ENCODE assay signal across 18 cellular contexts in the genomic region with DNA sequence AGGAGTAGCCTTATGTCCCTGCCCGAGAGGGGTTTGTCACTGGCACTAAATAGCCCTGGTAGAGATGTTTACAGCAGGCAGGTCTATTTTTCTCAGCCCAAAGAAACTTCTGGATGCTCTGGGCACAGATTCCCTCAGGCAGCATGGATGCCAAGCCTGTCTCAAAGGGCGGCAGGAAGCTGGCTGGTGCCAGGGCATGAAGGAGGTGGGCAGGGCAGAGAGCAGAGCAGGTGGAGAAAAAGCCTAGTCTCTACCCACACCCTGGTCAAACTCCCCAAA. TPM values are rescaled to one million over a fixed set of nuclear protein-coding genes. Genes with fewer than 3 reads are reported as not detected.
DNase-seq lines count a peak whose midpoint lies in the region; ATAC-seq, FAIRE-seq and TF ChIP-seq lines count a peak whose summit lies in the region.
"Had no signal": no experiment of that assay in that cellular context is flagged by ENCODE, and none has a peak within 500 bp of the region (broad histone marks: within the 10 kb centered on the region; RNA-seq: fewer than 3 reads in every experiment).

No MANE protein-coding gene starts in this region.

- H2AFZ ChIP-seq in HepG2 (ENCODE audit: low read length), result no peak overlapping the region

- H3K4me1 ChIP-seq in right lobe of liver (peaks cover 0 to 20% (median 7%) of the 10 kb centered on the region in 4 donors), HepG2 (ENCODE audit: insufficient read depth, low read length) (peaks cover 30% of the 10 kb centered on the region), mucosa of descending colon (ENCODE audit: low read depth) (peaks cover 18% of the 10 kb centered on the region), tibial nerve (peaks cover 0 to 26% (median 16%) of the 10 kb centered on the region in 4 donors)

- H3K9ac ChIP-seq in HepG2 (ENCODE audit: insufficient read depth, low read depth, low read length), result no peak overlapping the region

- no peak for TF ChIP-seq EP300 in HepG2 (IDR thresholded peaks at IDR 0.05; ENCODE audit: low read depth in 2 of 2, low read length in 2 of 2)
- TF ChIP-seq EP300 in HepG2 (CRISPR knock-in tag; IDR thresholded peaks at IDR 0.05; ENCODE audit: borderline replicate concordance), result no peak
- no peak for TF ChIP-seq EP300 in tibial nerve (IDR thresholded peaks at IDR 0.05)

- POLR2A ChIA-PET in HepG2 (lab: Yijun Ruan, JAX), result no interaction called here

- 0 out of 2 replicates have a peak, but pooled peaks cover 9% of the 10 kb centered on the region for H4K20me1 ChIP-seq in HepG2 (ENCODE audit: insufficient read depth, low read length)

- TF ChIP-seq POLR2A in right lobe of liver (IDR thresholded peaks at IDR 0.05) (no peak), HepG2 (IDR thresholded peaks at IDR 0.05; ENCODE audit: insufficient read depth in 1 of 2, low read depth in 2 of 2, low read length in 2 of 2) (no peak), tibial nerve (IDR thresholded peaks at IDR 0.05) (no peak)

- no peak overlapping the region for H3K4me3 Mint-ChIP-seq in activated T-helper 17 cell treated with anti-CD3 and anti-CD28 coated beads, Interleukin-2, amount 50 U/mL, for 72 hours
- H3K4me3 Mint-ChIP-seq: activated T-helper 1 cell treated with anti-CD3 and anti-CD28 coated beads, Interleukin-12 subunit alpha, Interleukin-12 subunit beta, Interleukin-2, Interleukin-4 antibody, amounts not matched to agents 30 ng/mL and 10 ng/mL and 1 ng/mL, durations not matched to agents 14 hours and 24 hours and 36 hours; central memory CD8-positive, alpha-beta T cell; natural killer cell treated with Interleukin-12 subunit alpha and Interleukin-12 subunit beta and Interleukin-15 and Interleukin-18, amount 100 ng/mL, for 72 hours had no signal

- H3K36me3 Mint-ChIP-seq in activated T-helper 17 cell treated with anti-CD3 and anti-CD28 coated beads, Interleukin-2, amount 50 U/mL, for 72 hours (ENCODE audit: low read depth), result peaks cover 43% of the 10 kb centered on the region

- ATAC-seq in right lobe of liver, result peak; percentile 1 to 35 (median 4)
- no peak; the same call in 1 of the 3 replicates for ATAC-seq in HepG2
- ATAC-seq in mucosa of descending colon, result peak; percentile 6
- no peak for ATAC-seq in activated T-helper 17 cell treated with anti-CD3 and anti-CD28 coated beads, Interleukin-2, amount 50 U/mL, for 72 hours (replicated peaks)
- no peak for ATAC-seq in HG03095 (IDR thresholded peaks at IDR 0.05; ENCODE audit: unreplicated experiment)
- ATAC-seq: Panc1 had no signal

- WGBS in right lobe of liver (ENCODE audit: insufficient coverage, low coverage, low lambda C conversion rate, missing lambda C conversion rate), result 33% methylated on average over 1 of the region's 2 CpGs
- 86% methylated on average over 2 of the region's 2 CpGs for WGBS in HepG2 (ENCODE audit: low lambda C conversion rate)
- 61 to 64% methylated on average over 2 of the region's 2 CpGs for WGBS in tibial nerve, 2 donors

- H3K36me3 ChIP-seq in right lobe of liver (peaks cover 7 to 38% (median 22%) of the 10 kb centered on the region in 4 donors), HepG2 (replicated peaks in 1 of 2; ENCODE audit: control insufficient read depth in 1 of 2, insufficient read depth in 2 of 2, low read length in 2 of 2) (peaks cover 17 to 23% of the 10 kb centered on the region in 2 experiments), mucosa of descending colon (ENCODE audit: low read depth) (peaks cover 14% of the 10 kb centered on the region), tibial nerve (peaks cover 0 to 46% (median 24%) of the 10 kb centered on the region in 3 donors)

- BruUV-seq in HepG2 (replicated peaks; lab: Mats Ljungman, UMichigan), result no TSS peak

- intact Hi-C loops in right lobe of liver (cut with DNase I), result loop anchor here (5.0 to 10.0 kb wide), 2 partner anchors 52 to 55 kb away; no protein-coding TSS in a partner anchor
- intact Hi-C loops in HepG2 (cut with micrococcal nuclease; ENCODE audit: unreplicated experiment), result no loop called here
- intact Hi-C loops in mucosa of descending colon (cut with DNase I, micrococcal nuclease), result no loop called here

- no peaks in the 10 kb centered on the region for H3K9me3 Mint-ChIP-seq in activated T-helper 17 cell treated with anti-CD3 and anti-CD28 coated beads, Interleukin-2, amount 50 U/mL, for 72 hours
- H3K9me3 Mint-ChIP-seq: activated T-helper 1 cell treated with anti-CD3 and anti-CD28 coated beads, Interleukin-12 subunit alpha, Interleukin-12 subunit beta, Interleukin-2, Interleukin-4 antibody, amounts not matched to agents 30 ng/mL and 10 ng/mL and 1 ng/mL, durations not matched to agents 14 hours and 24 hours and 36 hours; CD8-positive, alpha-beta memory T cell; central memory CD8-positive, alpha-beta T cell; natural killer cell treated with Interleukin-12 subunit alpha and Interleukin-12 subunit beta and Interleukin-15 and Interleukin-18, amount 100 ng/mL, for 72 hours had no signal

- DNase-seq in right lobe of liver, result peak in 1 of 3 donors; percentile 59
- no peak for DNase-seq in HepG2 (ENCODE audit: low spot score)
- peak; percentile 70 for DNase-seq in cerebellar cortex (ENCODE audit: low spot score)
- DNase-seq in mucosa of descending colon, result no peak
- no peak for DNase-seq in tibial nerve (ENCODE audit: low spot score in 2 of 2)
- no peak for DNase-seq in effector CD4-positive, alpha-beta T cell
- DNase-seq: CD8-positive, alpha-beta memory T cell; DMS79 treated with DMSO at 0.1 percent for 48 hours; NCI-H2171; T-helper 9 cell had no signal

- CTCF ChIA-PET in HepG2 (lab: Yijun Ruan, JAX; ENCODE audit: low intra/inter-chr PET ratio, low total read pairs), result no interaction called here

- H3K27me3 ChIP-seq in right lobe of liver (no peaks in the 10 kb centered on the region), HepG2 (ENCODE audit: control insufficient read depth in 1 of 2, insufficient read depth in 2 of 2, low read length in 2 of 2) (no peaks in the 10 kb centered on the region), tibial nerve (no peaks in the 10 kb centered on the region)

- H3K27me3 Mint-ChIP-seq in activated T-helper 17 cell treated with anti-CD3 and anti-CD28 coated beads, Interleukin-2, amount 50 U/mL, for 72 hours, result no peaks in the 10 kb centered on the region

- H3K27ac ChIP-seq in right lobe of liver, result peak overlapping the region in 2 of 3 donors; percentile 26 to 77
- H3K27ac ChIP-seq in HepG2 (ENCODE audit: extremely low read length, insufficient read depth, low read length), result no peak overlapping the region
- H3K27ac ChIP-seq in tibial nerve, result peak overlapping the region in 3 of 4 donors; percentile 13 to 67 (median 45)

- H3K9me3 ChIP-seq in right lobe of liver (no peaks in the 10 kb centered on the region), HepG2 (ENCODE audit: low read length) (no peaks in the 10 kb centered on the region), mucosa of descending colon (no peaks in the 10 kb centered on the region), tibial nerve (no peaks in the 10 kb centered on the region)

- TF ChIP-seq CTCF in right lobe of liver (IDR thresholded peaks at IDR 0.05) (no peak), HepG2 (CRISPR knock-in tag; IDR thresholded peaks at IDR 0.05) (no peak), mucosa of descending colon (IDR thresholded peaks at IDR 0.05) (no peak), tibial nerve (IDR thresholded peaks at IDR 0.05) (no peak)

- H3K4me1 Mint-ChIP-seq in activated T-helper 17 cell treated with anti-CD3 and anti-CD28 coated beads, Interleukin-2, amount 50 U/mL, for 72 hours, result peaks cover 7% of the 10 kb centered on the region

- H3K27ac Mint-ChIP-seq in activated T-helper 17 cell treated with anti-CD3 and anti-CD28 coated beads, Interleukin-2, amount 50 U/mL, for 72 hours, result no peak overlapping the region
- H3K27ac Mint-ChIP-seq: activated T-helper 1 cell treated with anti-CD3 and anti-CD28 coated beads, Interleukin-12 subunit alpha, Interleukin-12 subunit beta, Interleukin-2, Interleukin-4 antibody, amounts not matched to agents 30 ng/mL and 10 ng/mL and 1 ng/mL, durations not matched to agents 14 hours and 24 hours and 36 hours; natural killer cell treated with Interleukin-12 subunit alpha and Interleukin-12 subunit beta and Interleukin-15 and Interleukin-18, amount 100 ng/mL, for 72 hours had no signal

- H3K4me3 ChIP-seq in right lobe of liver, result no peak overlapping the region
- no peak overlapping the region for H3K4me3 ChIP-seq in HepG2 (replicated peaks in 1 of 3; ENCODE audit: insufficient read depth in 1 of 3, low read depth in 2 of 3, low read length in 3 of 3)
- no peak overlapping the region for H3K4me3 ChIP-seq in mucosa of descending colon
- no peak overlapping the region for H3K4me3 ChIP-seq in tibial nerve

- FAIRE-seq in HepG2 (lab: Jason Lieb, UNC), result no peak
- FAIRE-seq: islet of Langerhans had no signal

- no peak overlapping the region for H3K4me2 ChIP-seq in HepG2 (ENCODE audit: low read depth, low read length)

- in situ Hi-C loops in HepG2 (cut with HindIII; ENCODE audit: extremely low pct_ligation_motif_present, low pct_unique_long_range_greater_than_20kb), result no loop called here

- no peak for TF ChIP-seq RAD21 in HepG2 (CRISPR knock-in tag; IDR thresholded peaks at IDR 0.05)

- H3K79me2 ChIP-seq in HepG2 (ENCODE audit: insufficient read depth, low read length), result no peaks in the 10 kb centered on the region

RNA-seq across cellular contexts. Expression of gene GAS2L1, which starts 4.1 kb away (rescaled TPM):
- total RNA-seq in right lobe of liver, result 10 to 100 TPM in 4 of 6 experiments, 1 to 10 TPM in 2; 8.9 to 15.8 (median 11.5) TPM
- 2.6 and 3.3 TPM in 2 replicates for total RNA-seq in HepG2 (2016; rRNA removed; fragmentation: Illumina TruSeq; extraction: Trizol)
- total RNA-seq in HepG2 (2016; cell fraction: cytosol; rRNA removed; fragmentation: Illumina TruSeq; extraction: Trizol; ENCODE audit: low read depth), result 3.1 TPM in 2 replicates
- 1.9 and 3.4 TPM in 2 replicates for total RNA-seq in HepG2 (2016; cell fraction: insoluble cytoplasmic fraction; rRNA removed; fragmentation: Illumina TruSeq; extraction: Trizol)
- 6.6 and 6.7 TPM in 2 replicates for total RNA-seq in HepG2 (2016; cell fraction: membrane; rRNA removed; fragmentation: Illumina TruSeq; extraction: Trizol)
- 2.1 and 2.7 TPM in 2 replicates for total RNA-seq in HepG2 (2016; cell fraction: nucleus; rRNA removed; fragmentation: Illumina TruSeq; extraction: Trizol)
- polyA plus RNA-seq in HepG2 (2011; rRNA removed), result 1.8 and 2.2 TPM in 2 replicates
- 1.8 and 3.2 TPM in 2 replicates for polyA plus RNA-seq in HepG2 (2011; cell fraction: cytosol; rRNA removed)
- polyA plus RNA-seq in HepG2 (2011; cell fraction: nucleus; rRNA removed), result 6.0 and 8.0 TPM in 2 replicates
- polyA plus RNA-seq in HepG2 (2012), result 0.98 and 1.3 TPM in 2 replicates
- polyA plus RNA-seq in HepG2 (2016; cell fraction: cytosol; fragmentation: Illumina TruSeq; extraction: Trizol; ENCODE audit: low read depth), result 4.1 and 4.7 TPM in 2 replicates
- 3.4 and 4.4 TPM in 2 replicates for polyA plus RNA-seq in HepG2 (2016; cell fraction: insoluble cytoplasmic fraction; fragmentation: Illumina TruSeq; extraction: Trizol; ENCODE audit: low read depth)
- 7.9 and 8.8 TPM in 2 replicates for polyA plus RNA-seq in HepG2 (2016; cell fraction: membrane; fragmentation: Illumina TruSeq; extraction: Trizol; ENCODE audit: low read depth)
- 5.9 and 7.0 TPM in 2 replicates for polyA plus RNA-seq in HepG2 (2016; cell fraction: nucleus; fragmentation: Illumina TruSeq; extraction: Trizol; ENCODE audit: insufficient read depth, low read depth)
- polyA minus RNA-seq in HepG2 (2011; rRNA and poly(A)+ RNA removed; ENCODE audit: low replicate concordance), result 2.7 and 10.4 TPM in 2 replicates
- polyA minus RNA-seq in HepG2 (2011; cell fraction: cytosol; rRNA and poly(A)+ RNA removed), result 1.5 and 1.6 TPM in 2 replicates
- 1.9 and 3.5 TPM in 2 replicates for polyA minus RNA-seq in HepG2 (2011; cell fraction: nucleus; rRNA and poly(A)+ RNA removed)
- 10 to 100 TPM; 19.7 to 34.7 (median 24.7) TPM for total RNA-seq in mucosa of descending colon
- 10 to 100 TPM; 30.3 to 43.5 (median 35.1) TPM for total RNA-seq in tibial nerve
- 1 to 10 TPM; 1.9 to 2.9 TPM for total RNA-seq in activated T-helper 17 cell treated with anti-CD3 and anti-CD28 coated beads, Interleukin-2, amount 50 U/mL, for 72 hours

RNA-seq across cellular contexts. Expression of gene RASL10A, which starts 13.2 kb away (rescaled TPM):
- total RNA-seq in right lobe of liver (1 to 10 TPM in 3 of 6 experiments, under 1 TPM in 3; 0.32 to 1.2 (median 0.87) TPM), HepG2 (2016; rRNA removed; fragmentation: Illumina TruSeq; extraction: Trizol) (0.22 TPM in 1 of 2 replicates, not detected in the other), mucosa of descending colon (1 to 10 TPM; 1.1 to 2.3 (median 1.4) TPM), tibial nerve (1 to 10 TPM in 3 of 4 donors, not detected in 1; 2.2 to 6.6 (median 3.3) TPM)
- total RNA-seq in HepG2 (2016; cell fraction: cytosol; rRNA removed; fragmentation: Illumina TruSeq; extraction: Trizol; ENCODE audit: low read depth), result not detected in 2 replicates
- total RNA-seq in HepG2 (2016; cell fraction: insoluble cytoplasmic fraction; rRNA removed; fragmentation: Illumina TruSeq; extraction: Trizol), result not detected in 2 replicates
- not detected in 2 replicates for total RNA-seq in HepG2 (2016; cell fraction: membrane; rRNA removed; fragmentation: Illumina TruSeq; extraction: Trizol)
- not detected in 2 replicates for total RNA-seq in HepG2 (2016; cell fraction: nucleus; rRNA removed; fragmentation: Illumina TruSeq; extraction: Trizol)
- 0.05 and 0.08 TPM in 2 replicates for polyA plus RNA-seq in HepG2 (2011; rRNA removed)
- 0.08 and 0.17 TPM in 2 replicates for polyA plus RNA-seq in HepG2 (2011; cell fraction: cytosol; rRNA removed)
- polyA plus RNA-seq in HepG2 (2011; cell fraction: nucleus; rRNA removed), result 0.40 and 1.6 TPM in 2 replicates
- polyA plus RNA-seq in HepG2 (2012), result not detected in 2 replicates
- polyA plus RNA-seq in HepG2 (2016; cell fraction: cytosol; fragmentation: Illumina TruSeq; extraction: Trizol; ENCODE audit: low read depth), result not detected in 2 replicates
- not detected in 2 replicates for polyA plus RNA-seq in HepG2 (2016; cell fraction: insoluble cytoplasmic fraction; fragmentation: Illumina TruSeq; extraction: Trizol; ENCODE audit: low read depth)
- not detected in 2 replicates for polyA plus RNA-seq in HepG2 (2016; cell fraction: membrane; fragmentation: Illumina TruSeq; extraction: Trizol; ENCODE audit: low read depth)
- polyA plus RNA-seq in HepG2 (2016; cell fraction: nucleus; fragmentation: Illumina TruSeq; extraction: Trizol; ENCODE audit: insufficient read depth, low read depth), result 1.5 TPM in 1 of 2 replicates, not detected in the other
- polyA minus RNA-seq in HepG2 (2011; rRNA and poly(A)+ RNA removed; ENCODE audit: low replicate concordance), result 0.09 TPM in 1 of 2 replicates, not detected in the other
- polyA minus RNA-seq in HepG2 (2011; cell fraction: cytosol; rRNA and poly(A)+ RNA removed), result not detected in 2 replicates
- polyA minus RNA-seq in HepG2 (2011; cell fraction: nucleus; rRNA and poly(A)+ RNA removed), result not detected in 2 replicates
- total RNA-seq in activated T-helper 17 cell treated with anti-CD3 and anti-CD28 coated beads, Interleukin-2, amount 50 U/mL, for 72 hours, result under 1 TPM; 0.58 to 0.61 TPM
- total RNA-seq: CD8-positive, alpha-beta memory T cell; SK-MEL-5 had no signal
- polyA plus RNA-seq: CD8-positive, alpha-beta memory T cell had no signal

RNA-seq across cellular contexts. Expression of gene EWSR1, which starts 34.3 kb away (rescaled TPM):
- total RNA-seq in right lobe of liver, result 100 to 1,000 TPM in 3 of 6 experiments, 10 to 100 TPM in 3; 75.0 to 112 (median 98.2) TPM
- 167 and 211 TPM in 2 replicates for total RNA-seq in HepG2 (2016; rRNA removed; fragmentation: Illumina TruSeq; extraction: Trizol)
- 28.9 and 32.2 TPM in 2 replicates for total RNA-seq in HepG2 (2016; cell fraction: cytosol; rRNA removed; fragmentation: Illumina TruSeq; extraction: Trizol; ENCODE audit: low read depth)
- total RNA-seq in HepG2 (2016; cell fraction: insoluble cytoplasmic fraction; rRNA removed; fragmentation: Illumina TruSeq; extraction: Trizol), result 146 and 211 TPM in 2 replicates
- total RNA-seq in HepG2 (2016; cell fraction: membrane; rRNA removed; fragmentation: Illumina TruSeq; extraction: Trizol), result 47.2 and 49.1 TPM in 2 replicates
- total RNA-seq in HepG2 (2016; cell fraction: nucleus; rRNA removed; fragmentation: Illumina TruSeq; extraction: Trizol), result 216 and 251 TPM in 2 replicates
- polyA plus RNA-seq in HepG2 (2011; rRNA removed), result 326 and 401 TPM in 2 replicates
- polyA plus RNA-seq in HepG2 (2011; cell fraction: cytosol; rRNA removed), result 202 and 208 TPM in 2 replicates
- 687 and 755 TPM in 2 replicates for polyA plus RNA-seq in HepG2 (2011; cell fraction: nucleus; rRNA removed)
- polyA plus RNA-seq in HepG2 (2012), result 138 and 189 TPM in 2 replicates
- 22.8 and 25.5 TPM in 2 replicates for polyA plus RNA-seq in HepG2 (2016; cell fraction: cytosol; fragmentation: Illumina TruSeq; extraction: Trizol; ENCODE audit: low read depth)
- 183 and 203 TPM in 2 replicates for polyA plus RNA-seq in HepG2 (2016; cell fraction: insoluble cytoplasmic fraction; fragmentation: Illumina TruSeq; extraction: Trizol; ENCODE audit: low read depth)
- 29.2 and 38.3 TPM in 2 replicates for polyA plus RNA-seq in HepG2 (2016; cell fraction: membrane; fragmentation: Illumina TruSeq; extraction: Trizol; ENCODE audit: low read depth)
- 477 and 502 TPM in 2 replicates for polyA plus RNA-seq in HepG2 (2016; cell fraction: nucleus; fragmentation: Illumina TruSeq; extraction: Trizol; ENCODE audit: insufficient read depth, low read depth)
- polyA minus RNA-seq in HepG2 (2011; rRNA and poly(A)+ RNA removed; ENCODE audit: low replicate concordance), result 381 and 574 TPM in 2 replicates
- 103 and 111 TPM in 2 replicates for polyA minus RNA-seq in HepG2 (2011; cell fraction: cytosol; rRNA and poly(A)+ RNA removed)
- 302 and 303 TPM in 2 replicates for polyA minus RNA-seq in HepG2 (2011; cell fraction: nucleus; rRNA and poly(A)+ RNA removed)
- total RNA-seq in mucosa of descending colon, result 100 to 1,000 TPM; 176 to 227 (median 179) TPM
- total RNA-seq in tibial nerve, result 100 to 1,000 TPM; 174 to 211 (median 188) TPM
- 100 to 1,000 TPM; 231 to 319 TPM for total RNA-seq in activated T-helper 17 cell treated with anti-CD3 and anti-CD28 coated beads, Interleukin-2, amount 50 U/mL, for 72 hours

RNA-seq across cellular contexts. Expression of gene RHBDD3, which starts 34.6 kb away (rescaled TPM):
- total RNA-seq in right lobe of liver (10 to 100 TPM in 5 of 6 experiments, 1 to 10 TPM in 1; 9.7 to 35.3 (median 14.7) TPM), HepG2 (2016; rRNA removed; fragmentation: Illumina TruSeq; extraction: Trizol) (12.6 and 26.7 TPM in 2 replicates), mucosa of descending colon (10 to 100 TPM; 13.3 to 26.1 (median 19.1) TPM), tibial nerve (10 to 100 TPM; 14.4 to 43.5 (median 32.6) TPM)
- total RNA-seq in HepG2 (2016; cell fraction: cytosol; rRNA removed; fragmentation: Illumina TruSeq; extraction: Trizol; ENCODE audit: low read depth), result 8.3 and 9.2 TPM in 2 replicates
- 12.3 and 26.7 TPM in 2 replicates for total RNA-seq in HepG2 (2016; cell fraction: insoluble cytoplasmic fraction; rRNA removed; fragmentation: Illumina TruSeq; extraction: Trizol)
- 16.9 and 21.6 TPM in 2 replicates for total RNA-seq in HepG2 (2016; cell fraction: membrane; rRNA removed; fragmentation: Illumina TruSeq; extraction: Trizol)
- total RNA-seq in HepG2 (2016; cell fraction: nucleus; rRNA removed; fragmentation: Illumina TruSeq; extraction: Trizol), result 24.7 and 26.9 TPM in 2 replicates
- polyA plus RNA-seq in HepG2 (2011; rRNA removed), result 12.1 and 21.0 TPM in 2 replicates
- 10.6 and 17.9 TPM in 2 replicates for polyA plus RNA-seq in HepG2 (2011; cell fraction: cytosol; rRNA removed)
- polyA plus RNA-seq in HepG2 (2011; cell fraction: nucleus; rRNA removed), result 38.6 and 38.8 TPM in 2 replicates
- polyA plus RNA-seq in HepG2 (2012), result 8.5 and 12.8 TPM in 2 replicates
- polyA plus RNA-seq in HepG2 (2016; cell fraction: cytosol; fragmentation: Illumina TruSeq; extraction: Trizol; ENCODE audit: low read depth), result 6.5 and 10.4 TPM in 2 replicates
- polyA plus RNA-seq in HepG2 (2016; cell fraction: insoluble cytoplasmic fraction; fragmentation: Illumina TruSeq; extraction: Trizol; ENCODE audit: low read depth), result 10.8 and 11.3 TPM in 2 replicates
- polyA plus RNA-seq in HepG2 (2016; cell fraction: membrane; fragmentation: Illumina TruSeq; extraction: Trizol; ENCODE audit: low read depth), result 11.9 and 12.6 TPM in 2 replicates
- polyA plus RNA-seq in HepG2 (2016; cell fraction: nucleus; fragmentation: Illumina TruSeq; extraction: Trizol; ENCODE audit: insufficient read depth, low read depth), result 59.8 and 60.3 TPM in 2 replicates
- polyA minus RNA-seq in HepG2 (2011; rRNA and poly(A)+ RNA removed; ENCODE audit: low replicate concordance), result 9.9 and 18.2 TPM in 2 replicates
- 5.7 and 7.1 TPM in 2 replicates for polyA minus RNA-seq in HepG2 (2011; cell fraction: cytosol; rRNA and poly(A)+ RNA removed)
- polyA minus RNA-seq in HepG2 (2011; cell fraction: nucleus; rRNA and poly(A)+ RNA removed), result 7.7 and 9.3 TPM in 2 replicates
- total RNA-seq in activated T-helper 17 cell treated with anti-CD3 and anti-CD28 coated beads, Interleukin-2, amount 50 U/mL, for 72 hours, result 10 to 100 TPM; 19.2 to 36.8 TPM

Comparison
In these comparisons a context has a peak if more than half of its experiments do, and no peak if none do; other contexts are left out.
1. ATAC-seq: peak in right lobe of liver (4 of 4) and mucosa of descending colon (single experiment); none in HepG2 (single experiment), activated T-helper 17 cell treated with anti-CD3 and anti-CD28 coated beads, Interleukin-2, amount 50 U/mL, for 72 hours (single experiment) and HG03095 (single experiment).
2. intact Hi-C loops: an anchor here in right lobe of liver (5.0 to 10.0 kb wide); none called in HepG2 and mucosa of descending colon.